In genomic region chrX:153598541-153599191, GRCh38 we compare ENCODE assay signal across 8 cellular contexts. TPM values are rescaled to one million over a fixed set of nuclear protein-coding genes. Genes with fewer than 3 reads are reported as not detected.
DNase-seq lines count a peak whose midpoint lies in the region; ATAC-seq and TF ChIP-seq lines count a peak whose summit lies in the region.

Gene CCNQ, minus strand, starts transcription at chrX:153599139. Its CDS starts 66 bp downstream, at chrX:153599073.

- no peaks in the 10 kb centered on the region for H3K9me3 ChIP-seq in ES-I3 (ENCODE audit: control insufficient read depth, insufficient read depth, low read length)
- no peaks in the 10 kb centered on the region for H3K9me3 ChIP-seq in HUES64 (ENCODE audit: insufficient read depth, low read depth, low read length)
- no peaks in the 10 kb centered on the region for H3K9me3 ChIP-seq in muscle layer of colon (ENCODE audit: low read length)
- no peaks in the 10 kb centered on the region for H3K9me3 ChIP-seq in upper lobe of right lung

- H3K27me3 Mint-ChIP-seq in activated B cell treated with CpG ODN at 0.5 μM for 24 hours = no peaks in the 10 kb centered on the region

- H3K9ac ChIP-seq in ES-I3 (ENCODE audit: low read depth, low read length) (peak within 1 kb of the TSS; percentile 87), HUES64 (ENCODE audit: low read depth, low read length) (peak within 1 kb of the TSS; percentile 80), muscle layer of colon (ENCODE audit: low read length) (peak within 1 kb of the TSS; percentile 46)

- intact Hi-C loops in activated B cell treated with CpG ODN at 0.5 μM for 24 hours (cut with micrococcal nuclease) = loop anchor here (1.0 to 10.0 kb wide), 6 partner anchors 12 to 656 kb away; partner anchors contain the start of genes ABCD1, ARHGAP4, BCAP31 and DUSP9
- intact Hi-C loops in upper lobe of right lung (cut with DNase I) = no loop called here

- H3K4me3 Mint-ChIP-seq in activated B cell treated with CpG ODN at 0.5 μM for 24 hours = peak within 1 kb of the TSS; percentile 88

- H3K27ac ChIP-seq in HUES64 (ENCODE audit: low read depth, low read length) (no peak within 1 kb of the TSS), epithelial cell of prostate (peak within 1 kb of the TSS; percentile 44), muscle layer of colon (ENCODE audit: low read depth, low read length) (peak within 1 kb of the TSS; percentile 30), upper lobe of right lung (peak within 1 kb of the TSS; percentile 60)

- ATAC-seq in GM21528 (IDR thresholded peaks at IDR 0.05; ENCODE audit: low FRiP score, unreplicated experiment) (peak; percentile 63), activated B cell treated with CpG ODN at 0.5 μM for 24 hours (ENCODE audit: low read depth) (peak; percentile 18), upper lobe of right lung (peak; percentile 62)

- TF ChIP-seq CTCF in activated B cell treated with CpG ODN at 0.5 μM for 24 hours (IDR thresholded peaks at IDR 0.05) (no peak), upper lobe of right lung (IDR thresholded peaks at IDR 0.05) (no peak)

- WGBS in HUES64 = under 1% methylated on average over 72 of the region's 79 CpGs

- DNase-seq in activated B cell treated with CpG ODN at 0.5 μM for 24 hours (peak; percentile 44), epithelial cell of prostate (ENCODE audit: low read depth, low spot score) (no peak), upper lobe of right lung (peak; percentile 71), GDM1 (lab: John Stamatoyannopoulos, UW) (no peak)

- peaks cover 16% of the 10 kb centered on the region for H3K36me3 Mint-ChIP-seq in activated B cell treated with CpG ODN at 0.5 μM for 24 hours (ENCODE audit: low read depth)

- H3K36me3 ChIP-seq in ES-I3 (ENCODE audit: insufficient read depth, low read length) (no peaks in the 10 kb centered on the region), HUES64 (ENCODE audit: insufficient read depth, low read length) (0 out of 2 replicates have a peak, but pooled peaks cover 11% of the 10 kb centered on the region), muscle layer of colon (ENCODE audit: insufficient read depth, low read length) (peaks cover 9% of the 10 kb centered on the region), upper lobe of right lung (no peaks in the 10 kb centered on the region)

- H3K27me3 ChIP-seq in HUES64 (ENCODE audit: insufficient read depth, low read length) (peaks cover 8% of the 10 kb centered on the region), muscle layer of colon (ENCODE audit: control insufficient read depth in 1 of 2, insufficient read depth in 2 of 2, low read length in 2 of 2) (peaks cover 0 to 13% of the 10 kb centered on the region in 2 donors), upper lobe of right lung (no peaks in the 10 kb centered on the region)

- peaks cover 36% of the 10 kb centered on the region for H3K4me1 Mint-ChIP-seq in activated B cell treated with CpG ODN at 0.5 μM for 24 hours

- H3K9me3 Mint-ChIP-seq in activated B cell treated with CpG ODN at 0.5 μM for 24 hours = no peaks in the 10 kb centered on the region

- H3K4me3 ChIP-seq in HUES64 (ENCODE audit: low read length) (peak within 1 kb of the TSS; percentile 82), muscle layer of colon (ENCODE audit: low read depth in 1 of 2, low read length in 2 of 2) (peak within 1 kb of the TSS; percentile 54 to 60), upper lobe of right lung (peak within 1 kb of the TSS; percentile 65)

- peak within 1 kb of the TSS; percentile 86 for H3K27ac Mint-ChIP-seq in activated B cell treated with CpG ODN at 0.5 μM for 24 hours

- no peaks in the 10 kb centered on the region for H3K4me1 ChIP-seq in ES-I3 (ENCODE audit: insufficient read depth, low read length)
- no peaks in the 10 kb centered on the region for H3K4me1 ChIP-seq in HUES64 (ENCODE audit: insufficient read depth, low read length)
- H3K4me1 ChIP-seq in muscle layer of colon (ENCODE audit: insufficient read depth, low read length) = peaks cover 17% of the 10 kb centered on the region
- peaks cover 8% of the 10 kb centered on the region for H3K4me1 ChIP-seq in upper lobe of right lung

- CTCF ChIA-PET in activated B cell treated with CpG ODN at 0.5 μM for 24 hours (lab: Charles Lee) = interaction anchor here (1.3 to 1.8 kb wide), 2 partner anchors 16 to 25 kb away, joined by 3 to 4 read pairs; no protein-coding TSS in a partner anchor

- POLR2A ChIA-PET in activated B cell treated with CpG ODN at 0.5 μM for 24 hours (lab: Charles Lee) = interaction anchor here (0.6 to 2.4 kb wide), 5 partner anchors 11 to 501 kb away, joined by 3 to 12 read pairs (median 3); no protein-coding TSS in a partner anchor

RNA-seq across cellular contexts. Expression of gene CCNQ, which starts in this region (rescaled TPM):
- 17.6 TPM for polyA plus RNA-seq in HUES64 (2013, experiment 1 of 2)
- polyA plus RNA-seq in HUES64 (2013, experiment 2 of 2) = 17.4 TPM
- total RNA-seq in activated B cell treated with CpG ODN at 0.5 μM for 24 hours = 25.3 and 25.8 TPM in 2 replicates
- 18.9 TPM for total RNA-seq in upper lobe of right lung

Comparison
In these comparisons a context has a peak if more than half of its experiments do, and no peak if none do; other contexts are left out.
1. DNase-seq: peak in activated B cell treated with CpG ODN at 0.5 μM for 24 hours (single experiment) and upper lobe of right lung (single experiment); none in epithelial cell of prostate (single experiment) and GDM1 (single experiment).
2. Peak in every context shown above with its lines, with median percentiles within 50 percentile points of each other: H3K9ac ChIP-seq, ATAC-seq and H3K4me3 ChIP-seq.